ENCODE assay signal across 1 cellular context in the genomic region with DNA sequence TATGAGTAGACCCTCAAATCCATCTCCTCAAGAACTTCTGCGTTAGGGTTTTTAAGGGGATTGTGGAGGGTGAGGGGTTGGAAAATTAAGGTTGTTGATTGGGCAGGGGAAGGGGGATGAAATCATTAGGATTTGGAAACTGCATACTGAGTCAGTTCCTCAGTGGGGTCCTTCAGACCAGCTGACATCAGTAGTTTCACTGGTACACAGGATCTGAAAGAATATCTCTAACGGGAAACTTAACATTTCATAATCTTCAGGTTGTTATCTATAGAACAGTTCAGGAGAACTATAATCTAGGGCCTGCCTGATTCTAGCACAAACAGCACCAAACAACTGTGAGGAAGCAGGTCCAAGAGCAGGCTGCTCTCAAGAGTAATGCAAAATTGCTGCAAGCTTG. TPM values are rescaled to one million over a fixed set of nuclear protein-coding genes. Genes with fewer than 3 reads are reported as not detected.
"Had no signal": no experiment of that assay in that cellular context is flagged by ENCODE, and none has a peak within 500 bp of the region (broad histone marks: within the 10 kb centered on the region; RNA-seq: fewer than 3 reads in every experiment).

No MANE protein-coding gene starts in this region.

RNA-seq across cellular contexts. Expression of gene FCGR1A, which starts 27.2 kb away (rescaled TPM):
- total RNA-seq: suprapubic skin had no signal
